ENCODE assay signal across 8 cellular contexts in genomic region chr14:34098045-34098984, GRCh38.
A peak's percentile ranks its signal among the peaks of the same experiment; 100 is the strongest.
DNase-seq lines count a peak whose midpoint lies in the region; ATAC-seq, FAIRE-seq and TF ChIP-seq lines count a peak whose summit lies in the region.

No MANE protein-coding gene starts in this region.

- no peaks in the 10 kb centered on the region for H3K4me1 ChIP-seq in endothelial cell of umbilical vein (ENCODE audit: control insufficient read depth, extremely low read depth, insufficient read depth, low read length)

- FAIRE-seq in D721Med (lab: Jason Lieb, UNC) (peak; percentile 56), endothelial cell of umbilical vein (lab: Jason Lieb, UNC) (peak; percentile 54)

- dilution Hi-C loops in endothelial cell of umbilical vein (cut with MboI; ENCODE audit: extremely low pct_ligation_motif_present, low sequenced_read_pairs) = no loop called here

- no peak overlapping the region for H2AFZ ChIP-seq in endothelial cell of umbilical vein (ENCODE audit: low read depth, low read length)

- H3K4me3 ChIP-seq in endothelial cell of umbilical vein (replicated peaks in 1 of 3; ENCODE audit: insufficient read depth in 1 of 3, low read depth in 1 of 3, low read length in 3 of 3) = no peak overlapping the region

- H3K27me3 ChIP-seq in endothelial cell of umbilical vein (ENCODE audit: control insufficient read depth in 2 of 2, insufficient read depth in 2 of 2, low read length in 2 of 2) = no peaks in the 10 kb centered on the region

- DNase-seq in D721Med (ENCODE audit: insufficient read length, low spot score) = peak; percentile 33
- peak; percentile 41 for DNase-seq in HEK293T (ENCODE audit: extremely low spot score)
- DNase-seq in SK-N-DZ (ENCODE audit: low spot score) = peak; percentile 46
- DNase-seq in endothelial cell of umbilical vein (ENCODE audit: low read depth, low spot score) = peak; percentile 43
- DNase-seq in middle frontal gyrus (ENCODE audit: extremely low spot score, low spot score) = peak; percentile 69
- DNase-seq in DMS153 treated with DMSO at 0.1 percent for 48 hours (lab: John Stamatoyannopoulos, UW; ENCODE audit: unreplicated experiment) = no peak

- no peaks in the 10 kb centered on the region for H3K79me2 ChIP-seq in endothelial cell of umbilical vein (ENCODE audit: control insufficient read depth, insufficient read depth, low read length)

- H3K9ac ChIP-seq in endothelial cell of umbilical vein (replicated peaks; ENCODE audit: extremely low read depth, insufficient read depth, low read length) = no peak overlapping the region

- CTCF ChIA-PET in HEK293T (lab: Yijun Ruan, JAX) = interaction anchor here (0.6 to 3.7 kb wide), 21 partner anchors 12 to 1148 kb away, joined by 3 to 33 read pairs (median 3); no protein-coding TSS in a partner anchor
- CTCF ChIA-PET in endothelial cell of umbilical vein (lab: Charles Lee) = interaction anchor here (0.6 to 5.1 kb wide), 62 partner anchors 9 to 1523 kb away, joined by 3 to 407 read pairs (median 4); partner anchors contain the start of gene EGLN3

- no peak for TF ChIP-seq POLR2A in endothelial cell of umbilical vein (IDR thresholded peaks at IDR 0.05; ENCODE audit: low read depth, low read length)

- POLR2A ChIA-PET in HEK293T (lab: Yijun Ruan, JAX) (interaction anchor here (1.0 kb wide), 1 partner anchor 39 kb away, joined by 3 read pairs; no protein-coding TSS in a partner anchor), endothelial cell of umbilical vein (lab: Charles Lee) (no interaction called here)

- H3K9me1 ChIP-seq in endothelial cell of umbilical vein (replicated peaks; ENCODE audit: control insufficient read depth, extremely low read depth, insufficient read depth, low read length) = no peaks in the 10 kb centered on the region

- no peaks in the 10 kb centered on the region for H3K9me3 ChIP-seq in endothelial cell of umbilical vein (replicated peaks; ENCODE audit: control insufficient read depth, insufficient read depth, low read length)

- H3K4me2 ChIP-seq in endothelial cell of umbilical vein (ENCODE audit: insufficient read depth, low read length) = no peak overlapping the region

- no peak overlapping the region for H3K27ac ChIP-seq in endothelial cell of umbilical vein (ENCODE audit: insufficient read depth, low read depth, low read length)

- no peaks in the 10 kb centered on the region for H3K36me3 ChIP-seq in endothelial cell of umbilical vein (ENCODE audit: control insufficient read depth in 2 of 2, extremely low read depth in 1 of 2, insufficient read depth in 2 of 2, low read length in 2 of 2)

- H4K20me1 ChIP-seq in endothelial cell of umbilical vein (replicated peaks; ENCODE audit: control insufficient read depth, extremely low read depth, insufficient read depth, low read length) = no peaks in the 10 kb centered on the region

- TF ChIP-seq CTCF in D721Med (IDR thresholded peaks at IDR 0.05; ENCODE audit: insufficient read depth, missing control alignments) (peak; percentile 80), endothelial cell of umbilical vein (IDR thresholded peaks at IDR 0.05; ENCODE audit: extremely low read depth in 1 of 2, insufficient read depth in 1 of 2, low read depth in 1 of 2, low read length in 2 of 2) (peak; percentile 44 to 46)

- intact Hi-C loops in endothelial cell of umbilical vein (cut with micrococcal nuclease) = loop anchor here (1.0 to 5.0 kb wide), 5 partner anchors 129 to 1522 kb away; no protein-coding TSS in a partner anchor

- ATAC-seq in HG02970 (IDR thresholded peaks at IDR 0.05; ENCODE audit: low FRiP score, unreplicated experiment) (no peak), GM19035 (IDR thresholded peaks at IDR 0.05; ENCODE audit: unreplicated experiment) (no peak)

- BruUV-seq in endothelial cell of umbilical vein (replicated peaks; lab: Mats Ljungman, UMichigan) = no TSS peak

TF ChIP-seq in HEK293T, 16 proteins besides CTCF, POLR2A, EP300 and RAD21:
- TF ChIP-seq, protein P1, sequence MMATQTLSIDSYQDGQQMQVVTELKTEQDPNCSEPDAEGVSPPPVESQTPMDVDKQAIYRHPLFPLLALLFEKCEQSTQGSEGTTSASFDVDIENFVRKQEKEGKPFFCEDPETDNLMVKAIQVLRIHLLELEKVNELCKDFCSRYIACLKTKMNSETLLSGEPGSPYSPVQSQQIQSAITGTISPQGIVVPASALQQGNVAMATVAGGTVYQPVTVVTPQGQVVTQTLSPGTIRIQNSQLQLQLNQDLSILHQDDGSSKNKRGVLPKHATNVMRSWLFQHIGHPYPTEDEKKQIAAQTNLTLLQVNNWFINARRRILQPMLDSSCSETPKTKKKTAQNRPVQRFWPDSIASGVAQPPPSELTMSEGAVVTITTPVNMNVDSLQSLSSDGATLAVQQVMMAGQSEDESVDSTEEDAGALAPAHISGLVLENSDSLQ (IDR thresholded peaks at IDR 0.05) = no peak
- TF ChIP-seq L3MBTL2 (conservative IDR thresholded peaks at IDR 0.05) (no peak), HDGF (IDR thresholded peaks at IDR 0.05; ENCODE audit: borderline replicate concordance) (no peak), FOXM1 (IDR thresholded peaks at IDR 0.05; ENCODE audit: borderline replicate concordance) (no peak), BHLHE40 (IDR thresholded peaks at IDR 0.05; ENCODE audit: borderline replicate concordance) (no peak), CTBP1 (IDR thresholded peaks at IDR 0.05; ENCODE audit: borderline replicate concordance) (no peak), SP1 (IDR thresholded peaks at IDR 0.05) (no peak), NFRKB (IDR thresholded peaks at IDR 0.05) (no peak), ELF4 (IDR thresholded peaks at IDR 0.05) (no peak), FOXK2 (IDR thresholded peaks at IDR 0.05) (no peak), LEF1 (IDR thresholded peaks at IDR 0.05; ENCODE audit: borderline replicate concordance) (no peak), ZNF384 (IDR thresholded peaks at IDR 0.05) (no peak), FOXA1 (IDR thresholded peaks at IDR 0.05) (no peak), ARNT (IDR thresholded peaks at IDR 0.05) (no peak), SUZ12 (IDR thresholded peaks at IDR 0.05) (no peak), TARDBP (IDR thresholded peaks at IDR 0.05) (no peak)

TF ChIP-seq in endothelial cell of umbilical vein, 7 proteins besides CTCF, POLR2A, EP300 and RAD21:
- TF ChIP-seq MYC (IDR thresholded peaks at IDR 0.05; ENCODE audit: low read depth, low read length) (no peak), GATA2 (IDR thresholded peaks at IDR 0.05; ENCODE audit: insufficient read depth, insufficient read length, low read depth, low read length) (no peak), FOS (IDR thresholded peaks at IDR 0.05; ENCODE audit: borderline replicate concordance, insufficient read depth, low read length) (no peak), POLR2AphosphoS5 (IDR thresholded peaks at IDR 0.05; ENCODE audit: insufficient read depth, low read depth, low read length) (no peak), JUN (IDR thresholded peaks at IDR 0.05; ENCODE audit: borderline replicate concordance, insufficient read depth, insufficient read length, low read depth) (no peak), EZH2 (IDR thresholded peaks at IDR 0.05; ENCODE audit: borderline replicate concordance, low read depth, low read length, severe bottlenecking) (no peak)
- TF ChIP-seq, protein P2, sequence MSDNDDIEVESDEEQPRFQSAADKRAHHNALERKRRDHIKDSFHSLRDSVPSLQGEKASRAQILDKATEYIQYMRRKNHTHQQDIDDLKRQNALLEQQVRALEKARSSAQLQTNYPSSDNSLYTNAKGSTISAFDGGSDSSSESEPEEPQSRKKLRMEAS (IDR thresholded peaks at IDR 0.05; ENCODE audit: insufficient read depth, insufficient read length) = no peak
